Comparison of ENCODE assay signal across 1 cellular context in genomic region chr19:41311613-41312012, GRCh38.
TF ChIP-seq lines count a peak whose summit lies in the region.

No MANE protein-coding gene starts in this region.

TF ChIP-seq in GM23338, 12 proteins besides CTCF, POLR2A, EP300 and RAD21:
- no peak for TF ChIP-seq REST (IDR thresholded peaks at IDR 0.05; ENCODE audit: unreplicated experiment)
- TF ChIP-seq ZNF462 (CRISPR knock-in tag; IDR thresholded peaks at IDR 0.05), result no peak
- TF ChIP-seq ZNF331 (CRISPR knock-in tag; IDR thresholded peaks at IDR 0.05; ENCODE audit: low read depth), result no peak
